Comparison of ENCODE assay signal across 27 cellular contexts in the genomic region with DNA sequence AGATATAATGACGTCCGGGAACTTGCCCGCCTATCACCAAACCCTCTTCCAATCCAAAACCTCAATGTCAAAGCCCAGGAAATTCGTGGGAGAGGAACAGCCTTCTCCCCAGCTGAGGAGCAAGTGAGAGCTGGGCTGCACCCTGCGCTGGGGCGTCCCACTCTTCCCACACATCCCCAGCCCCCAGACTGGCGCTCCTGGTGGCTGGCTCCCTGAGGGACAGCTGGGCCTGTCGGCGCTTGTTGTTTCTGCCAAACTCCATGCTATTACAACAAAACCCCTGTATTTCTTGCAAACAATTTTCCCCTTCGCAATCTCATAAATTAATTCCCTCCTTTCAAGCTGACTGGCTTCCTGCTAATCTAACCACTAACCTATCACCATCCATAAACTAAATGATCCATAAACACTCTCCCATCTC. TPM values are rescaled to one million over a fixed set of nuclear protein-coding genes. Genes with fewer than 3 reads are reported as not detected.
DNase-seq lines count a peak whose midpoint lies in the region; ATAC-seq, FAIRE-seq and TF ChIP-seq lines count a peak whose summit lies in the region.
"Had no signal": no experiment of that assay in that cellular context is flagged by ENCODE, and none has a peak within 500 bp of the region (broad histone marks: within the 10 kb centered on the region; RNA-seq: fewer than 3 reads in every experiment).

No MANE protein-coding gene starts in this region.

- no peaks in the 10 kb centered on the region for H3K27me3 ChIP-seq in H9 (ENCODE audit: insufficient read depth, low read length)
- H3K27me3 ChIP-seq: BLaER1, neutrophil, tibial nerve had no signal

- peak overlapping the region; percentile 55; the same call in 1 of the 2 replicates for H3K14ac ChIP-seq in H9 (ENCODE audit: insufficient read depth, low read length)

- no peak overlapping the region for H4K8ac ChIP-seq in H9 (replicated peaks; ENCODE audit: insufficient read length, low read depth, low read length)

- H2BK12ac ChIP-seq in H9 (ENCODE audit: insufficient read length, low read depth, low read length): no peak overlapping the region

- H3K4ac ChIP-seq in H9 (ENCODE audit: low read depth, low read length): no peak overlapping the region

- no peak overlapping the region for H4K5ac ChIP-seq in H9 (ENCODE audit: insufficient read length, low read depth, low read length)

- no peak overlapping the region for H2AFZ ChIP-seq in H9 (ENCODE audit: low read length)

- no peak overlapping the region for H2AK5ac ChIP-seq in H9 (ENCODE audit: insufficient read length, low read length)

- H3K23ac ChIP-seq in H9 (ENCODE audit: insufficient read length, low read depth, low read length): no peak overlapping the region

- H3K79me1 ChIP-seq in H9 (ENCODE audit: insufficient read depth, low read depth, low read length, poor library complexity, severe bottlenecking): no peaks in the 10 kb centered on the region

- TF ChIP-seq CTCF in H9 (conservative IDR thresholded peaks at IDR 0.05) (no peak), D721Med (IDR thresholded peaks at IDR 0.05; ENCODE audit: insufficient read depth, missing control alignments) (no peak)

- no peak overlapping the region for H3K4me2 ChIP-seq in H9 (ENCODE audit: insufficient read depth, insufficient read length, low read length)
- H3K4me2 ChIP-seq: BLaER1 had no signal

- 100% methylated on average over 1 of the region's 10 CpGs for WGBS in H9 (ENCODE audit: extremely low coverage, insufficient read length, low lambda C conversion rate)

- H3K18ac ChIP-seq in H9 (ENCODE audit: insufficient read length, low read depth, low read length): no peak overlapping the region

- ATAC-seq in HG03521 (IDR thresholded peaks at IDR 0.05; ENCODE audit: unreplicated experiment): no peak
- ATAC-seq: activated CD4-positive, CD25-positive, alpha-beta regulatory T cell treated with anti-CD3 and anti-CD28 coated beads, Interleukin-2, amount 50 U/mL, for 24 hours; activated T-helper 17 cell treated with anti-CD3 and anti-CD28 coated beads, Interleukin-2, amount 50 U/mL, for 72 hours; gastroesophageal sphincter had no signal

- peaks cover 9% of the 10 kb centered on the region for H3K27me3 Mint-ChIP-seq in H9 (ENCODE audit: low read depth)
- H3K27me3 Mint-ChIP-seq: activated CD4-positive, alpha-beta memory T cell treated with anti-CD3 and anti-CD28 coated beads, Interleukin-2, amount 10 ng/mL, durations not matched to agents 7 days and 5 days had no signal

- no peak overlapping the region for H2BK5ac ChIP-seq in H9 (ENCODE audit: insufficient read length, low read length)

- H2BK20ac ChIP-seq in H9 (ENCODE audit: low read depth, low read length, poor library complexity, severe bottlenecking): no peak overlapping the region

- H3K4me1 ChIP-seq in H9 (ENCODE audit: insufficient read depth, low read length): no peaks in the 10 kb centered on the region
- H3K4me1 ChIP-seq: BLaER1, esophagus squamous epithelium, gastroesophageal sphincter, tibial nerve had no signal

- H3K9me3 ChIP-seq in H9 (ENCODE audit: control insufficient read depth, low read depth, low read length): no peaks in the 10 kb centered on the region
- H3K9me3 ChIP-seq: BLaER1, esophagus squamous epithelium, gastroesophageal sphincter, neutrophil had no signal

- H3K56ac ChIP-seq in H9 (ENCODE audit: insufficient read length, low read depth, low read length): no peak overlapping the region

- H4K20me1 ChIP-seq in H9 (ENCODE audit: control insufficient read depth, insufficient read depth, insufficient read length): no peaks in the 10 kb centered on the region
- H4K20me1 ChIP-seq: BLaER1 had no signal

- no peak overlapping the region for H3K27ac ChIP-seq in H9 (ENCODE audit: insufficient read length, low read depth, low read length)
- peak overlapping the region; percentile 84 for H3K27ac ChIP-seq in caudate nucleus (ENCODE audit: low read depth, low read length)
- H3K27ac ChIP-seq in substantia nigra (ENCODE audit: low read depth, low read length, poor library complexity, severe bottlenecking): peak overlapping the region; percentile 96
- H3K27ac ChIP-seq: BLaER1, esophagus squamous epithelium, gastroesophageal sphincter, neutrophil, RWPE1, skin epidermis, tibial nerve had no signal

- FAIRE-seq in D721Med (lab: Jason Lieb, UNC): no peak

- H2BK120ac ChIP-seq in H9 (ENCODE audit: low read depth, low read length, poor library complexity, severe bottlenecking): no peak overlapping the region

- H3K23me2 ChIP-seq in H9 (ENCODE audit: insufficient read length, low read depth, low read length, poor library complexity, severe bottlenecking): no peaks in the 10 kb centered on the region

- H3K4me3 Mint-ChIP-seq in H9: no peak overlapping the region
- H3K4me3 Mint-ChIP-seq: activated CD4-positive, alpha-beta memory T cell treated with anti-CD3 and anti-CD28 coated beads, Interleukin-2, amount 10 ng/mL, durations not matched to agents 7 days and 5 days; activated naive CD4-positive, alpha-beta T cell treated with anti-CD3 and anti-CD28 coated beads, Interleukin-2, amount 50 U/mL, for 24 hours; activated T-helper 17 cell treated with anti-CD3 and anti-CD28 coated beads, Interleukin-2, amount 50 U/mL, for 72 hours; stimulated activated naive CD8-positive, alpha-beta T cell treated with anti-CD3 and anti-CD28 coated beads, Interleukin-15, Interleukin-2, amounts not matched to agents 100 ng/mL and 50 ng/mL, for 24 hours had no signal

- DNase-seq in H9 (peak; percentile 18), caudate nucleus (lab: John Stamatoyannopoulos, UW) (peak in 38 of 61 donors; percentile 15 to 81 (median 37)), medulla oblongata (ENCODE audit: extremely low spot score) (peak; percentile 69), substantia nigra (lab: John Stamatoyannopoulos, UW) (peak in 30 of 49 donors; percentile 17 to 68 (median 46)), D721Med (ENCODE audit: insufficient read length, low spot score) (no peak), EL (no peak)
- DNase-seq: activated CD4-positive, alpha-beta memory T cell treated with anti-CD3 and anti-CD28 coated beads, Interleukin-2, amount 10 ng/mL, durations not matched to agents 7 days and 5 days; cortex of kidney; DND-41; esophagus squamous epithelium; KBM-7; mammary epithelial cell; NCI-H1105; NCI-H2081 treated with DMSO at 0.1 percent for 48 hours; T-helper 1 cell had no signal

- no peak overlapping the region for H2BK15ac ChIP-seq in H9 (ENCODE audit: low read depth, low read length)

- peaks cover 6 to 11% of the 10 kb centered on the region in 2 experiments for H3K4me1 Mint-ChIP-seq in H9
- H3K4me1 Mint-ChIP-seq: activated CD4-positive, alpha-beta memory T cell treated with anti-CD3 and anti-CD28 coated beads, Interleukin-2, amount 10 ng/mL, durations not matched to agents 7 days and 5 days; activated naive CD4-positive, alpha-beta T cell treated with anti-CD3 and anti-CD28 coated beads, Interleukin-2, amount 50 U/mL, for 24 hours; activated T-helper 17 cell treated with anti-CD3 and anti-CD28 coated beads, Interleukin-2, amount 50 U/mL, for 72 hours had no signal

- H3T11ph ChIP-seq in H9 (ENCODE audit: low read length): no peak overlapping the region

- no peak overlapping the region for H3K9ac ChIP-seq in H9 (ENCODE audit: extremely low read depth, insufficient read length, low read length)
- H3K9ac ChIP-seq: BLaER1 had no signal

- no peaks in the 10 kb centered on the region; a peak in 1 of 7 replicates for H3K36me3 Mint-ChIP-seq in H9 (ENCODE audit: insufficient read depth in 1 of 3, low read depth in 3 of 3)
- H3K36me3 Mint-ChIP-seq: activated naive CD4-positive, alpha-beta T cell treated with anti-CD3 and anti-CD28 coated beads, Interleukin-2, amount 50 U/mL, for 24 hours had no signal

- H3K79me2 ChIP-seq in H9 (ENCODE audit: insufficient read depth, low read length): no peaks in the 10 kb centered on the region

- no peak overlapping the region for H3K27ac Mint-ChIP-seq in H9
- H3K27ac Mint-ChIP-seq: activated CD4-positive, alpha-beta memory T cell treated with anti-CD3 and anti-CD28 coated beads, Interleukin-2, amount 10 ng/mL, durations not matched to agents 7 days and 5 days; activated naive CD4-positive, alpha-beta T cell treated with anti-CD3 and anti-CD28 coated beads, Interleukin-2, amount 50 U/mL, for 24 hours; activated T-helper 17 cell treated with anti-CD3 and anti-CD28 coated beads, Interleukin-2, amount 50 U/mL, for 72 hours; stimulated activated naive CD8-positive, alpha-beta T cell treated with anti-CD3 and anti-CD28 coated beads, Interleukin-15, Interleukin-2, amounts not matched to agents 100 ng/mL and 50 ng/mL, for 24 hours had no signal

- no peaks in the 10 kb centered on the region; a peak in 1 of 5 replicates for H3K9me3 Mint-ChIP-seq in H9
- H3K9me3 Mint-ChIP-seq: activated CD4-positive, alpha-beta memory T cell treated with anti-CD3 and anti-CD28 coated beads, Interleukin-2, amount 10 ng/mL, durations not matched to agents 7 days and 5 days; activated naive CD4-positive, alpha-beta T cell treated with anti-CD3 and anti-CD28 coated beads, Interleukin-2, amount 50 U/mL, for 24 hours; activated T-helper 17 cell treated with anti-CD3 and anti-CD28 coated beads, Interleukin-2, amount 50 U/mL, for 72 hours; stimulated activated naive CD8-positive, alpha-beta T cell treated with anti-CD3 and anti-CD28 coated beads, Interleukin-15, Interleukin-2, amounts not matched to agents 100 ng/mL and 50 ng/mL, for 24 hours had no signal

- H4K91ac ChIP-seq in H9 (ENCODE audit: insufficient read length, low read depth, low read length): no peak overlapping the region

RNA-seq across cellular contexts. Expression of a gene that starts 53.0 kb away (rescaled TPM):
- total RNA-seq in H9 (2021): 0.35 TPM in 1 of 2 replicates, not detected in the other
- total RNA-seq: activated CD4-positive, alpha-beta memory T cell treated with anti-CD3 and anti-CD28 coated beads, Interleukin-2, amount 10 ng/mL, durations not matched to agents 7 days and 5 days; activated T-helper 17 cell treated with anti-CD3 and anti-CD28 coated beads, Interleukin-2, amount 50 U/mL, for 72 hours; MCF 10A had no signal

Comparison
In these comparisons a context has a peak if more than half of its experiments do, and no peak if none do; other contexts are left out.
1. DNase-seq: peak in H9 (single experiment), caudate nucleus (38 of 61), medulla oblongata (single experiment) and substantia nigra (30 of 49); none in D721Med (single experiment) and EL (single experiment).